8 cellular contexts compared by ENCODE assay signal in the genomic region with DNA sequence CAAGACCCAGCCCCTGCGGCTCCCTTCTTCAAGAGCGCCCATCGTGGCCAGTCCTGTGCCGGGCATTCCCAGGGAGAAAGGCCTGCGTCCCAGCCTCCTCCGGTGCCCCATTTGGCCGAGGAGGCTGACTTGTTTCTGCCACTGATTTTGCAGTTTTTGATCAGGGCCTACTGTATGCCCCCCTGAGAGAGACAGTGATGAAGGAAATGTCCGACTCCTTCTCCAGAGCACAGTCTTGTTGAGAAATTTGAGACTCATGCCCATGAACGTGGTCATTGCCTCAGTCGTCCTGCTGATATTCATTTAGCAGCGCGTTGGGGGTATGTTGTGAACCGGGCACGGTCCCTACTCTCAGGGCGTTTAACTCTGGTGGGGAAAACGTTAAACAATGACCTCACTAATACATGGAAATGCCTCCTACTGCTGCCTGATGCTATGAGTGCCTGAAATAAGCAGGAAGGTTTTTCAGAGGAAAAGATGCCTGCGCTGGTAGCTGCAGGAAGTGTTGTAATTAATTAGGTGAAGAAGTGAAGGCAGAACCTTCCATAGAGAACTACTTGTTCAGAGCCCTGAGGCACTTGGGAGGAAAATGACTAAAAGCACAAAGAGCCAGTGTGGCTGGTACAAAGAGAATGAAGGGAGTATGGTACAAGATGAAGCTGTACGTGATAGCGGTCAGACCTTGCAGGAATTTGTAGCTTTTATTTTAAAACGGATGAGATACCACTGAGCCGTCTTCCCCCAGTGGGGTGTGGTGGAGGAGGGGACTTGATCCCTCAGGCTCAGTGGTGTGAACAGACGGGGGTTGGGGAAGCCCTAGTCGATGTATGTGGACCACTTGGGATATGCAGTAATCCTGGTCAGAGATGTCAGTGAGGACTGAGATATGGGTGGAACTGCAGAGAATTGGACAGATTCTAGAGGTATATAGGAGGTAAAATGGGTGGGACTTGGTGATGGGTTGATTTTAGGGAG. TPM values are rescaled to one million over a fixed set of nuclear protein-coding genes. Genes with fewer than 3 reads are reported as not detected.
DNase-seq lines count a peak whose midpoint lies in the region; ATAC-seq, FAIRE-seq and TF ChIP-seq lines count a peak whose summit lies in the region.

No MANE protein-coding gene starts in this region.

- POLR2A ChIA-PET in K562 (lab: Yijun Ruan, JAX) = interaction anchor here (0.5 to 3.3 kb wide), 28 partner anchors 10 to 229 kb away, joined by 3 to 25 read pairs (median 4); no protein-coding TSS in a partner anchor

- in situ Hi-C loops in K562 (cut with MboI) = no loop called here

- TF ChIP-seq EP300 in K562 (IDR thresholded peaks at IDR 0.05; ENCODE audit: low read length) = no peak

- FAIRE-seq in K562 (lab: Jason Lieb, UNC) = peak; percentile 65

- peaks cover 5 to 17% of the 10 kb centered on the region in 2 experiments for H3K4me1 ChIP-seq in K562 (replicated peaks in 1 of 2; ENCODE audit: control insufficient read depth in 2 of 2, insufficient read depth in 2 of 2, low read length in 2 of 2)
- H3K4me1 ChIP-seq in urinary bladder (ENCODE audit: insufficient read depth) = no peaks in the 10 kb centered on the region

- no peaks in the 10 kb centered on the region for H3K9me3 ChIP-seq in K562 (replicated peaks; ENCODE audit: control insufficient read depth, insufficient read depth, low read depth, low read length)

- H3K27me3 ChIP-seq in K562 (ENCODE audit: control insufficient read depth in 2 of 2, insufficient read depth in 2 of 2, low read length in 2 of 2) = no peaks in the 10 kb centered on the region

- peaks cover 88% of the 10 kb centered on the region for H3K79me2 ChIP-seq in K562 (ENCODE audit: control insufficient read depth, insufficient read depth, low read length)

- CTCF ChIA-PET in K562 (lab: Yijun Ruan, JAX; ENCODE audit: low intra/inter-chr PET ratio) = no interaction called here

- peak overlapping the region; percentile 93 for H3K4me2 ChIP-seq in K562 (ENCODE audit: insufficient read depth, low read length)

- peak overlapping the region; percentile 98 to 100 for H3K9ac ChIP-seq in K562 (ENCODE audit: insufficient read depth in 1 of 2, low read depth in 2 of 2, low read length in 2 of 2)

- H2AFZ ChIP-seq in K562 (ENCODE audit: low read depth, low read length) = peak overlapping the region; percentile 90

- DNase-seq in ELR (ENCODE audit: low read depth) (peak; percentile 56), HPDE6-E6E7 (ENCODE audit: extremely low spot score) (peak; percentile 25), K562 (ENCODE audit: extremely low read depth in 1 of 4, low spot score in 3 of 4) (peak; percentile 23 to 40 (median 34)), kidney tubule cell (ENCODE audit: low spot score) (peak; percentile 45), mesenteric fat pad (ENCODE audit: low spot score) (no peak), occipital lobe (lab: John Stamatoyannopoulos, UW) (no peak)
- DNase-seq in stimulated activated CD4-positive, alpha-beta T cell treated with anti-CD3 and anti-CD28 coated beads, Interleukin-4, amount 100 ng/mL, for 1 hour = no peak

- H3K36me3 ChIP-seq in K562 (ENCODE audit: control insufficient read depth, insufficient read depth, low read length) (peaks cover 37% of the 10 kb centered on the region), urinary bladder (ENCODE audit: insufficient read depth) (no peaks in the 10 kb centered on the region)

- WGBS in K562 (ENCODE audit: insufficient coverage, low coverage, missing lambda C conversion rate) = 5% methylated on average over 23 of the region's 23 CpGs
- 3% methylated on average over 23 of the region's 23 CpGs for WGBS in urinary bladder

- TSS peak; percentile 75 for BruUV-seq in K562 (replicated peaks; lab: Mats Ljungman, UMichigan)

- no peak for TF ChIP-seq RAD21 in K562 (CRISPR knock-in tag; conservative IDR thresholded peaks at IDR 0.05 in 1 of 2, IDR thresholded peaks at IDR 0.05 in 1 of 2)

- H3K4me3 ChIP-seq in K562 (peak overlapping the region; percentile 80), urinary bladder (ENCODE audit: low read depth, low read length) (peak overlapping the region; percentile 70)

- no peaks in the 10 kb centered on the region; the same call in 1 of the 2 replicates for H4K20me1 ChIP-seq in K562 (replicated peaks; ENCODE audit: control insufficient read depth, insufficient read depth, low read length)

- peak; percentile 11 for ATAC-seq in K562

- 0 out of 6 replicates have a peak, but pooled peaks of 1 of the 3 experiments have one; percentile 0 for TF ChIP-seq CTCF in K562 (IDR thresholded peaks at IDR 0.05 in 2 of 3, conservative IDR thresholded peaks at IDR 0.05 in 1 of 3; ENCODE audit: insufficient read depth in 2 of 3, low read depth in 1 of 3, low read length in 3 of 3)

- TF ChIP-seq POLR2A in K562 (conservative IDR thresholded peaks at IDR 0.05) = no peak

- intact Hi-C loops in K562 (cut with micrococcal nuclease) = no loop called here

- H3K9me1 ChIP-seq in K562 (ENCODE audit: control insufficient read depth, insufficient read depth, low read length) = no peaks in the 10 kb centered on the region

- peak overlapping the region; percentile 63 for H3K27ac ChIP-seq in K562 (ENCODE audit: extremely low read depth, low read depth, low read length)
- peak overlapping the region; percentile 73 for H3K27ac ChIP-seq in urinary bladder (ENCODE audit: low read depth)

RNA-seq across cellular contexts. Expression of a gene that starts 0.7 kb away (rescaled TPM):
- 27.0 and 34.0 TPM in 2 replicates for total RNA-seq in K562 (2011; cell fraction: chromatin; rRNA removed; ENCODE audit: low replicate concordance)
- 19.2 and 20.9 TPM in 2 replicates for total RNA-seq in K562 (2011; cell fraction: nucleolus; rRNA removed)
- total RNA-seq in K562 (2011; cell fraction: nucleoplasm; rRNA removed) = 24.3 and 31.5 TPM in 2 replicates
- total RNA-seq in K562 (2014; rRNA removed) (49.7 and 52.9 TPM in 2 replicates), K562 (2014; rRNA removed; fragmentation: Illumina TruSeq; extraction: Trizol) (74.7 and 89.2 TPM in 2 replicates), K562 (2015; rRNA removed; fragmentation: Illumina TruSeq; extraction: Trizol) (72.4 and 74.2 TPM in 2 replicates), K562 (2021) (46.9 and 49.2 TPM in 2 replicates), urinary bladder (19.2 TPM), mesenteric fat pad (20.5 TPM), occipital lobe (36.0 TPM)
- polyA plus RNA-seq in K562 (2011; rRNA removed) (81.2 and 87.8 TPM in 2 replicates), K562 (2014; fragmentation: Illumina TruSeq; extraction: Trizol) (82.4 and 96.7 TPM in 2 replicates), K562 (2014; fragmentation: Nextera tagmentation; extraction: Ambion mirVana) (100 to 1,000 TPM; 104 to 150 TPM), K562 (2014; rRNA removed) (58.2 and 63.7 TPM in 2 replicates), urinary bladder (40.3 TPM)
- polyA plus RNA-seq in K562 (2011; cell fraction: cytosol; rRNA removed) = 40.2 and 52.3 TPM in 2 replicates
- 18.2 and 30.1 TPM in 2 replicates for polyA plus RNA-seq in K562 (2011; cell fraction: nucleus; rRNA removed)
- polyA plus RNA-seq in K562 (2012) = 45.0 and 64.6 TPM in 2 replicates
- 52.2 and 53.3 TPM in 2 replicates for polyA minus RNA-seq in K562 (2011; rRNA and poly(A)+ RNA removed)
- polyA minus RNA-seq in K562 (2011; cell fraction: cytosol; rRNA and poly(A)+ RNA removed) = 12.5 and 17.4 TPM in 2 replicates
- polyA minus RNA-seq in K562 (2011; cell fraction: nucleus; rRNA and poly(A)+ RNA removed) = 7.3 and 15.4 TPM in 2 replicates

RNA-seq across cellular contexts. Expression of a gene that starts 1.0 kb away (rescaled TPM):
- total RNA-seq in K562 (2011; cell fraction: chromatin; rRNA removed; ENCODE audit: low replicate concordance) = 175 and 251 TPM in 2 replicates
- 114 and 139 TPM in 2 replicates for total RNA-seq in K562 (2011; cell fraction: nucleolus; rRNA removed)
- total RNA-seq in K562 (2011; cell fraction: nucleoplasm; rRNA removed) = 164 and 175 TPM in 2 replicates
- total RNA-seq in K562 (2014; rRNA removed) (278 and 343 TPM in 2 replicates), K562 (2014; rRNA removed; fragmentation: Illumina TruSeq; extraction: Trizol) (198 and 205 TPM in 2 replicates), K562 (2015; rRNA removed; fragmentation: Illumina TruSeq; extraction: Trizol) (192 and 193 TPM in 2 replicates), K562 (2021) (163 and 164 TPM in 2 replicates), urinary bladder (88.4 TPM), mesenteric fat pad (37.6 TPM), occipital lobe (102 TPM)
- polyA plus RNA-seq in K562 (2011; rRNA removed) (184 and 230 TPM in 2 replicates), K562 (2014; fragmentation: Illumina TruSeq; extraction: Trizol) (147 and 155 TPM in 2 replicates), K562 (2014; fragmentation: Nextera tagmentation; extraction: Ambion mirVana) (10 to 100 TPM; 48.7 to 58.0 TPM), K562 (2014; rRNA removed) (158 and 209 TPM in 2 replicates), urinary bladder (28.7 TPM)
- 182 and 183 TPM in 2 replicates for polyA plus RNA-seq in K562 (2011; cell fraction: cytosol; rRNA removed)
- 113 and 118 TPM in 2 replicates for polyA plus RNA-seq in K562 (2011; cell fraction: nucleus; rRNA removed)
- 80.7 and 123 TPM in 2 replicates for polyA plus RNA-seq in K562 (2012)
- polyA minus RNA-seq in K562 (2011; rRNA and poly(A)+ RNA removed) = 305 and 349 TPM in 2 replicates
- 133 and 157 TPM in 2 replicates for polyA minus RNA-seq in K562 (2011; cell fraction: cytosol; rRNA and poly(A)+ RNA removed)
- polyA minus RNA-seq in K562 (2011; cell fraction: nucleus; rRNA and poly(A)+ RNA removed) = 58.4 and 89.9 TPM in 2 replicates

RNA-seq across cellular contexts. Expression of a gene that starts 57.9 kb away (rescaled TPM):
- total RNA-seq in K562 (2011; cell fraction: chromatin; rRNA removed; ENCODE audit: low replicate concordance) = 0.12 TPM in 1 of 2 replicates, not detected in the other
- total RNA-seq in K562 (2011; cell fraction: nucleolus; rRNA removed) = 0.17 TPM in 1 of 2 replicates, not detected in the other
- not detected in 2 replicates for total RNA-seq in K562 (2011; cell fraction: nucleoplasm; rRNA removed)
- total RNA-seq in K562 (2014; rRNA removed) = 0.05 TPM in 1 of 2 replicates, not detected in the other
- total RNA-seq in K562 (2014; rRNA removed; fragmentation: Illumina TruSeq; extraction: Trizol) = not detected in 2 replicates
- 0.08 TPM in 1 of 2 replicates, not detected in the other for total RNA-seq in K562 (2015; rRNA removed; fragmentation: Illumina TruSeq; extraction: Trizol)
- 0.22 TPM in 1 of 2 replicates, not detected in the other for total RNA-seq in K562 (2021)
- polyA plus RNA-seq in K562 (2011; rRNA removed) = 0.04 TPM in 2 replicates
- 0.04 and 0.06 TPM in 2 replicates for polyA plus RNA-seq in K562 (2011; cell fraction: cytosol; rRNA removed)
- not detected in 2 replicates for polyA plus RNA-seq in K562 (2011; cell fraction: nucleus; rRNA removed)
- polyA plus RNA-seq in K562 (2012) = 0.06 and 0.08 TPM in 2 replicates
- 0.07 and 0.13 TPM in 2 replicates for polyA plus RNA-seq in K562 (2014; fragmentation: Illumina TruSeq; extraction: Trizol)
- polyA plus RNA-seq in K562 (2014; fragmentation: Nextera tagmentation; extraction: Ambion mirVana) = under 1 TPM in 1 of 2 experiments, not detected in 1; 0.03 TPM
- 0.04 TPM in 1 of 2 replicates, not detected in the other for polyA plus RNA-seq in K562 (2014; rRNA removed)
- polyA minus RNA-seq in K562 (2011; rRNA and poly(A)+ RNA removed) = not detected in 2 replicates
- not detected in 2 replicates for polyA minus RNA-seq in K562 (2011; cell fraction: cytosol; rRNA and poly(A)+ RNA removed)
- polyA minus RNA-seq in K562 (2011; cell fraction: nucleus; rRNA and poly(A)+ RNA removed) = 0.13 TPM in 1 of 2 replicates, not detected in the other
- total RNA-seq in urinary bladder = 1.1 TPM
- 0.23 TPM for polyA plus RNA-seq in urinary bladder
- not detected for total RNA-seq in mesenteric fat pad
- 33.4 TPM for total RNA-seq in occipital lobe

Comparison
In these comparisons a context has a peak if more than half of its experiments do, and no peak if none do; other contexts are left out.
1. DNase-seq: peak in ELR (single experiment), HPDE6-E6E7 (single experiment), K562 (4 of 4) and kidney tubule cell (single experiment); none in mesenteric fat pad (single experiment), stimulated activated CD4-positive, alpha-beta T cell treated with anti-CD3 and anti-CD28 coated beads, Interleukin-4, amount 100 ng/mL, for 1 hour (single experiment) and occipital lobe (single experiment).
2. RNA of a gene that starts 57.9 kb away (total RNA-seq): 33.4 TPM in occipital lobe (single experiment); 1.1 TPM in urinary bladder (single experiment), 0.05 to 0.22 TPM in K562 and not detected in mesenteric fat pad (single experiment); every median in the first group is over 10 times any median in the second.